ENCODE assay signal across 7 cellular contexts in genomic region chr1:121317482-121318246, GRCh38.
A peak's percentile ranks its signal among the peaks of the same experiment; 100 is the strongest.
DNase-seq lines count a peak whose midpoint lies in the region; ATAC-seq and TF ChIP-seq lines count a peak whose summit lies in the region.
"Not testable (repeated sequence)": the region's sequence is repeated elsewhere in the genome, so short reads cannot be mapped to it uniquely, and the experiment has no call there.

No MANE protein-coding gene starts in this region.

- intact Hi-C loops in Right ventricle myocardium superior (cut with DNase I); left cardiac atrium (cut with DNase I); right cardiac atrium (cut with DNase I); testis (cut with DNase I; ENCODE audit: low total_unique reads): not testable (repeated sequence)

- DNase-seq in NCI-H226, result peak; percentile 8
- peak; percentile 19 for DNase-seq in WERI-Rb-1
- DNase-seq in erythroblast (lab: John Stamatoyannopoulos, UW), result peak; percentile 53 to 60
- DNase-seq in Right ventricle myocardium superior, result peak; percentile 49
- not testable (repeated sequence) for DNase-seq in left cardiac atrium
- peak in 2 of 3 donors; percentile 29 to 75 for DNase-seq in right cardiac atrium
- peak; percentile 13 for DNase-seq in testis

- H3K4me1 ChIP-seq in right cardiac atrium (ENCODE audit: control insufficient read depth, insufficient read depth, low read length); testis: not testable (repeated sequence)

- TF ChIP-seq CTCF in WERI-Rb-1 (IDR thresholded peaks at IDR 0.05; ENCODE audit: low read depth, low read length); testis (IDR thresholded peaks at IDR 0.05): not testable (repeated sequence)

- not testable (repeated sequence) for H3K9me3 ChIP-seq in WERI-Rb-1 (ENCODE audit: severe bottlenecking); right cardiac atrium (ENCODE audit: control insufficient read depth, low read length); testis

- ATAC-seq in Right ventricle myocardium superior (ENCODE audit: poor library complexity) (peak; percentile 89), left cardiac atrium (peak; percentile 48 to 85), right cardiac atrium (peak; percentile 41 to 81)

- H3K36me3 ChIP-seq in WERI-Rb-1; testis (ENCODE audit: low read depth, missing control alignments): not testable (repeated sequence)

- H3K27me3 ChIP-seq in WERI-Rb-1 (ENCODE audit: insufficient read depth, low read depth, severe bottlenecking); right cardiac atrium (ENCODE audit: control insufficient read depth, insufficient read depth); testis: not testable (repeated sequence)

- 53% methylated on average over 4 of the region's 10 CpGs for WGBS in right cardiac atrium
- WGBS in testis, 2 donors, result no CpG with 5 or more reads among the region's 10 CpGs

- not testable (repeated sequence) for H3K27ac ChIP-seq in WERI-Rb-1; right cardiac atrium (ENCODE audit: low read length); testis

- not testable (repeated sequence) for TF ChIP-seq POLR2A in erythroblast (IDR thresholded peaks at IDR 0.05; ENCODE audit: low read length); testis (IDR thresholded peaks at IDR 0.05)

- H3K4me3 ChIP-seq in WERI-Rb-1 (ENCODE audit: low read depth, low read length); right cardiac atrium (ENCODE audit: low read length); testis: not testable (repeated sequence)
